ENCODE assay signal across 13 cellular contexts in the genomic region with DNA sequence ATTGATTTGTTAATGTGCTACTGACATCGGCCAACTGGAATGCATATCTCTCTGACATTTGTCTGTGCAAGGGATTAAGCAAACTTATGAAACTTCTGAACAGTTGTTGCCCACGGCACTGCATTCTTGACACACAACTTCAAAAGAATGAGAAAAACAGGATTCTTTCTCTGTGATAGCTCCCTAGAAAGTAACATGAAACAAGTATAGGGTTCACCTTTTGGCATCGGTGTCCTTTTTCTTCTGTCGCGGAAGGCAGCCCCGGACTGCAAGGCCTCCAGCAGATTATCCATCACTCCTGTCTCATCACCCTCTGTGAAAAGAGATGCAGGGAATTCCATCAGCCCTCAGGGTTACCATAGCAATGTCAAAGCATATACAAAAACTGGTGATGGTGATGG.
DNase-seq lines count a peak whose midpoint lies in the region; ATAC-seq and TF ChIP-seq lines count a peak whose summit lies in the region.
"Had no signal": no experiment of that assay in that cellular context is flagged by ENCODE, and none has a peak within 500 bp of the region (broad histone marks: within the 10 kb centered on the region; RNA-seq: fewer than 3 reads in every experiment).

No MANE protein-coding gene starts in this region.

- no peak for TF ChIP-seq RAD21 in IMR-90 (IDR thresholded peaks at IDR 0.05; ENCODE audit: low read length)

- TF ChIP-seq CTCF in AG04449 (IDR thresholded peaks at IDR 0.05; ENCODE audit: insufficient read depth, low read length, missing control alignments), result no peak
- no peak for TF ChIP-seq CTCF in IMR-90 (conservative IDR thresholded peaks at IDR 0.05; ENCODE audit: low read depth, low read length)
- no peak for TF ChIP-seq CTCF in chondrocyte (IDR thresholded peaks at IDR 0.05)

- H2BK5ac ChIP-seq in IMR-90 (ENCODE audit: low read depth, low read length, poor library complexity, severe bottlenecking) (peak overlapping the region; percentile 93), mesenchymal stem cell (ENCODE audit: low read depth, low read length, poor library complexity, severe bottlenecking) (no peak overlapping the region)

- H3K4me1 ChIP-seq in IMR-90 (ENCODE audit: control insufficient read depth, insufficient read depth, low read length) (peaks cover 7% of the 10 kb centered on the region), mesenchymal stem cell (ENCODE audit: control insufficient read depth, insufficient read depth, low read depth, low read length) (peaks cover 2% of the 10 kb centered on the region)
- H3K4me1 ChIP-seq: uterus had no signal

- H3K27me3 ChIP-seq in IMR-90 (ENCODE audit: control insufficient read depth, insufficient read depth, low read length), result no peaks in the 10 kb centered on the region
- H3K27me3 ChIP-seq in mesenchymal stem cell (ENCODE audit: control insufficient read depth in 1 of 2, insufficient read depth in 1 of 2, low read length in 2 of 2), result no peaks in the 10 kb centered on the region
- H3K27me3 ChIP-seq: uterus had no signal

- in situ Hi-C loops in IMR-90 (cut with MboI; ENCODE audit: low sequenced_read_pairs), result loop anchor here (25.0 kb wide), 1 partner anchor 662 kb away; no protein-coding TSS in a partner anchor

- H2BK120ac ChIP-seq in IMR-90 (ENCODE audit: low read depth, low read length) (peak overlapping the region; percentile 88), mesenchymal stem cell (ENCODE audit: low read depth, low read length) (no peak overlapping the region)

- ATAC-seq in IMR-90 (ENCODE audit: low read depth) (peak; percentile 64), GM18861 (IDR thresholded peaks at IDR 0.05; ENCODE audit: unreplicated experiment) (no peak), left lobe of liver (no peak)
- ATAC-seq: left cardiac atrium, sciatic nerve had no signal

- no peak overlapping the region; the same call in 1 of the 2 replicates for H3K4me3 ChIP-seq in AG04449 (ENCODE audit: low read depth, low read length)
- no peak overlapping the region for H3K4me3 ChIP-seq in IMR-90 (ENCODE audit: insufficient read depth, low read depth, low read length)
- peak overlapping the region in 1 of 2 experiments; percentile 4 for H3K4me3 ChIP-seq in mesenchymal stem cell (ENCODE audit: insufficient read depth in 1 of 2, low read depth in 1 of 2, low read length in 2 of 2)
- H3K4me3 ChIP-seq: uterus had no signal

- no TSS peak for BruUV-seq in IMR-90 (replicated peaks; lab: Mats Ljungman, UMichigan)

- peak overlapping the region; percentile 79; the same call in 1 of the 2 replicates for H3K14ac ChIP-seq in IMR-90 (replicated peaks; ENCODE audit: low read depth, low read length)
- H3K14ac ChIP-seq in mesenchymal stem cell (ENCODE audit: low read length in 2 of 2), result no peak overlapping the region

- H3K4me3 Mint-ChIP-seq in chondrocyte (ENCODE audit: unreplicated experiment), result no peak overlapping the region

- H4K8ac ChIP-seq in IMR-90 (ENCODE audit: low read depth in 2 of 2, low read length in 2 of 2) (peak overlapping the region in 1 of 2 experiments; percentile 80; a peak in 2 of 4 replicates), mesenchymal stem cell (ENCODE audit: low read length) (no peak overlapping the region)

- no peaks in the 10 kb centered on the region for H3K36me3 Mint-ChIP-seq in chondrocyte (ENCODE audit: low read depth)

- no peaks in the 10 kb centered on the region for H3K9me3 ChIP-seq in IMR-90 (ENCODE audit: control insufficient read depth, insufficient read depth, low read length)
- no peaks in the 10 kb centered on the region for H3K9me3 ChIP-seq in mesenchymal stem cell (ENCODE audit: control insufficient read depth, low read length)
- H3K9me3 ChIP-seq: uterus had no signal

- H4K20me1 ChIP-seq in IMR-90 (ENCODE audit: insufficient read depth, low read length), result no peaks in the 10 kb centered on the region

- peaks cover 34% of the 10 kb centered on the region for H3K4me1 Mint-ChIP-seq in chondrocyte (ENCODE audit: low read depth)

- dilution Hi-C loops in IMR-90 (cut with HindIII; ENCODE audit: low sequenced_read_pairs, unreplicated experiment), result no loop called here

- H4K91ac ChIP-seq in IMR-90 (ENCODE audit: insufficient read depth, low read depth, low read length) (peak overlapping the region; percentile 43), mesenchymal stem cell (ENCODE audit: low read length) (no peak overlapping the region)

- H3K9me1 ChIP-seq in IMR-90 (ENCODE audit: insufficient read depth, low read length), result peaks cover 2% of the 10 kb centered on the region; the same call in 1 of the 2 replicates

- intact Hi-C loops in IMR-90 (cut with micrococcal nuclease), result loop anchor here (2.0 to 5.0 kb wide), 3 partner anchors 388 to 656 kb away; partner anchors contain the start of gene DIAPH3

- DNase-seq in AG04449 (ENCODE audit: low read depth, low spot score), result peak; percentile 63
- peak; percentile 77 for DNase-seq in IMR-90
- DNase-seq in chondrocyte (ENCODE audit: low spot score), result no peak
- peak; percentile 70 for DNase-seq in mesenchymal stem cell
- no peak for DNase-seq in GF-D8 (lab: John Stamatoyannopoulos, UW)
- DNase-seq in left lobe of liver (ENCODE audit: low spot score), result no peak
- no peak for DNase-seq in DMS79 (lab: John Stamatoyannopoulos, UW)
- DNase-seq: amygdala, left cardiac atrium, NCI-H1694 treated with DMSO at 0.1 percent for 48 hours, uterus had no signal

- 0% methylated on average over 1 of the region's 6 CpGs; no CpG with 5 or more reads in 1 of the 2 experiments for WGBS in IMR-90 (ENCODE audit: extremely low coverage in 2 of 2, insufficient read length in 1 of 2), 2 experiments
- WGBS in mesenchymal stem cell, result 49% methylated on average over 6 of the region's 6 CpGs

- peak overlapping the region; percentile 25; the same call in 1 of the 3 replicates for H2BK15ac ChIP-seq in IMR-90 (ENCODE audit: low read depth, low read length)
- H2BK15ac ChIP-seq in mesenchymal stem cell (ENCODE audit: low read depth, poor library complexity, severe bottlenecking), result no peak overlapping the region

- H3K18ac ChIP-seq in IMR-90 (ENCODE audit: low read depth, low read length) (peak overlapping the region; percentile 55; the same call in 1 of the 2 replicates), mesenchymal stem cell (ENCODE audit: low read depth in 1 of 2, low read length in 2 of 2) (no peak overlapping the region)

- H3K79me1 ChIP-seq in IMR-90 (ENCODE audit: low read depth in 1 of 2, low read length in 2 of 2) (peaks cover 0 to 3% of the 10 kb centered on the region in 2 experiments; a peak in 2 of 4 replicates), mesenchymal stem cell (replicated peaks; ENCODE audit: low read length, poor library complexity, severe bottlenecking) (peaks cover 4% of the 10 kb centered on the region)

- H3K9me3 Mint-ChIP-seq in chondrocyte (ENCODE audit: low read depth), result no peaks in the 10 kb centered on the region

- peak overlapping the region; percentile 13 for H3K4me2 ChIP-seq in IMR-90 (ENCODE audit: low read depth, low read length)
- no peak overlapping the region for H3K4me2 ChIP-seq in mesenchymal stem cell (ENCODE audit: low read length, poor library complexity, severe bottlenecking)

- no peak overlapping the region for H2AK5ac ChIP-seq in IMR-90 (ENCODE audit: low read depth, low read length)
- H2AK5ac ChIP-seq in mesenchymal stem cell (ENCODE audit: low read length, severe bottlenecking), result no peak overlapping the region

- H3K27ac Mint-ChIP-seq in chondrocyte (ENCODE audit: unreplicated experiment), result peak overlapping the region; percentile 86

- no peaks in the 10 kb centered on the region for H3K27me3 Mint-ChIP-seq in chondrocyte (ENCODE audit: low read depth)

- peak overlapping the region; percentile 79; the same call in 1 of the 2 replicates for H3K4ac ChIP-seq in IMR-90 (ENCODE audit: low read depth, low read length)
- H3K4ac ChIP-seq in mesenchymal stem cell (ENCODE audit: low read depth in 1 of 2, low read length in 2 of 2), result no peak overlapping the region

- no peak overlapping the region for H2AK9ac ChIP-seq in IMR-90 (replicated peaks; ENCODE audit: low read depth, low read length, poor library complexity)

- POLR2A ChIA-PET in AG04449 (lab: Yijun Ruan, JAX) (no interaction called here), IMR-90 (lab: Charles Lee; ENCODE audit: unreplicated experiment) (no interaction called here)

- H3K23ac ChIP-seq in IMR-90 (ENCODE audit: low read depth, low read length) (peak overlapping the region; percentile 86; the same call in 1 of the 2 replicates), mesenchymal stem cell (ENCODE audit: low read length in 2 of 2) (no peak overlapping the region)

- CTCF ChIA-PET in AG04449 (lab: Yijun Ruan, JAX), result interaction anchor here (0.7 to 3.3 kb wide), 3 partner anchors 12 to 132 kb away, joined by 3 to 19 read pairs (median 3); no protein-coding TSS in a partner anchor
- CTCF ChIA-PET in IMR-90 (lab: Yijun Ruan, JAX), result no interaction called here

- peak overlapping the region; percentile 40; the same call in 1 of the 2 replicates for H4K5ac ChIP-seq in IMR-90 (ENCODE audit: low read depth, low read length)

- peak overlapping the region; percentile 87; the same call in 1 of the 2 replicates for H2BK20ac ChIP-seq in IMR-90 (ENCODE audit: low read depth, low read length)

- H2BK12ac ChIP-seq in mesenchymal stem cell (ENCODE audit: low read length in 2 of 2), result no peak overlapping the region

- H3K27ac ChIP-seq in IMR-90 (ENCODE audit: insufficient read depth, low read length), result peak overlapping the region; percentile 14
- peak overlapping the region; percentile 65 for H3K27ac ChIP-seq in mesenchymal stem cell (ENCODE audit: low read length, poor library complexity, severe bottlenecking)
- H3K27ac ChIP-seq: uterus had no signal

- H3K36me3 ChIP-seq in IMR-90 (ENCODE audit: control insufficient read depth, insufficient read depth, low read length) (no peaks in the 10 kb centered on the region), mesenchymal stem cell (ENCODE audit: control insufficient read depth in 1 of 2, insufficient read depth in 2 of 2, low read depth in 1 of 2, low read length in 2 of 2) (no peaks in the 10 kb centered on the region)
- H3K36me3 ChIP-seq: uterus had no signal

- no peak overlapping the region for H3K9ac ChIP-seq in IMR-90 (ENCODE audit: low read depth, low read length)
- peak overlapping the region; percentile 57 for H3K9ac ChIP-seq in mesenchymal stem cell (ENCODE audit: low read length)

- no peak overlapping the region; the same call in 1 of the 2 replicates for H3K56ac ChIP-seq in IMR-90 (ENCODE audit: extremely low read depth, insufficient read depth, low read length)

- peak overlapping the region; percentile 9 for H2AFZ ChIP-seq in IMR-90 (replicated peaks; ENCODE audit: low read length, poor library complexity)
- H2AFZ ChIP-seq in mesenchymal stem cell (ENCODE audit: low read depth, low read length), result no peak overlapping the region

- TF ChIP-seq POLR2A in IMR-90 (IDR thresholded peaks at IDR 0.05; ENCODE audit: low read depth, low read length), result no peak

TF ChIP-seq in IMR-90, 13 proteins besides CTCF, POLR2A, EP300 and RAD21:
- TF ChIP-seq FOS (IDR thresholded peaks at IDR 0.05; ENCODE audit: low read depth, low read length) (no peak), CEBPB (IDR thresholded peaks at IDR 0.05; ENCODE audit: low read depth, low read length) (peak; percentile 58), CHD1 (IDR thresholded peaks at IDR 0.05; ENCODE audit: low read depth, low read length) (no peak)

Comparison
In these comparisons a context has a peak if more than half of its experiments do, and no peak if none do; other contexts are left out.
1. DNase-seq: peak in AG04449 (single experiment), IMR-90 (single experiment) and mesenchymal stem cell (single experiment); none in chondrocyte (single experiment), GF-D8 (single experiment), left lobe of liver (single experiment) and DMS79 (single experiment).